Comparison of ENCODE assay signal across 9 cellular contexts in genomic region chr6:104789770-104790190, GRCh38.
DNase-seq lines count a peak whose midpoint lies in the region; ATAC-seq lines count a peak whose summit lies in the region.
"Had no signal": no experiment of that assay in that cellular context is flagged by ENCODE, and none has a peak within 500 bp of the region (broad histone marks: within the 10 kb centered on the region; RNA-seq: fewer than 3 reads in every experiment).

No MANE protein-coding gene starts in this region.

- peak; percentile 8 for DNase-seq in NCI-H2107 treated with DMSO at 0.1 percent for 48 hours (lab: John Stamatoyannopoulos, UW; ENCODE audit: unreplicated experiment)
- no peak for DNase-seq in NCI-H2107 (lab: John Stamatoyannopoulos, UW)
- no peak for DNase-seq in SK-N-MC (ENCODE audit: low read depth, low spot score)
- DNase-seq in stimulated activated effector memory CD8-positive, alpha-beta T cell treated with anti-CD3 and anti-CD28 coated beads, Interleukin-12 subunit alpha, Interleukin-12 subunit beta, amount 100 ng/mL, for 72 hours (ENCODE audit: low spot score in 2 of 2), result no peak
- DNase-seq in activated CD4-positive, CD25-positive, alpha-beta regulatory T cell treated with anti-CD3 and anti-CD28 coated beads, Interleukin-2, amount 50 U/mL, for 72 hours, result no peak

- peaks cover 22% of the 10 kb centered on the region for H3K4me1 Mint-ChIP-seq in stimulated activated effector memory CD8-positive, alpha-beta T cell treated with anti-CD3 and anti-CD28 coated beads, Interleukin-12 subunit alpha, Interleukin-12 subunit beta, amount 100 ng/mL, for 72 hours

- no peaks in the 10 kb centered on the region for H3K9me3 ChIP-seq in SK-N-MC (ENCODE audit: low read depth, low read length)
- H3K9me3 ChIP-seq: BLaER1 treated with 17β-estradiol and CSF1 and Interleukin-3, amounts not matched to agents 10 nM and 100 nM had no signal

- no peaks in the 10 kb centered on the region for H3K36me3 ChIP-seq in SK-N-MC (ENCODE audit: insufficient read depth, low read length)

- ATAC-seq in GM19463 (IDR thresholded peaks at IDR 0.05; ENCODE audit: unreplicated experiment) (peak; percentile 81), HG03457 (IDR thresholded peaks at IDR 0.05; ENCODE audit: unreplicated experiment) (peak; percentile 58), esophagus mucosa (peak; percentile 45)
- ATAC-seq in stimulated activated effector memory CD8-positive, alpha-beta T cell treated with anti-CD3 and anti-CD28 coated beads, Interleukin-12 subunit alpha, Interleukin-12 subunit beta, amount 100 ng/mL, for 72 hours, result peak; percentile 98

- H3K9ac ChIP-seq in SK-N-MC (ENCODE audit: insufficient read length), result no peak overlapping the region

- peak overlapping the region; percentile 49 for H3K4me3 Mint-ChIP-seq in stimulated activated effector memory CD8-positive, alpha-beta T cell treated with anti-CD3 and anti-CD28 coated beads, Interleukin-12 subunit alpha, Interleukin-12 subunit beta, amount 100 ng/mL, for 72 hours

- H3K9me3 Mint-ChIP-seq in stimulated activated effector memory CD8-positive, alpha-beta T cell treated with anti-CD3 and anti-CD28 coated beads, Interleukin-12 subunit alpha, Interleukin-12 subunit beta, amount 100 ng/mL, for 72 hours, result no peaks in the 10 kb centered on the region

- 0 out of 2 replicates have a peak overlapping the region, but pooled peaks have one; percentile 1 for H3K4me3 ChIP-seq in SK-N-MC
- H3K4me3 ChIP-seq: BLaER1 treated with 17β-estradiol and CSF1 and Interleukin-3, amounts not matched to agents 10 nM and 100 nM had no signal

- H3K27ac Mint-ChIP-seq in stimulated activated effector memory CD8-positive, alpha-beta T cell treated with anti-CD3 and anti-CD28 coated beads, Interleukin-12 subunit alpha, Interleukin-12 subunit beta, amount 100 ng/mL, for 72 hours, result peak overlapping the region; percentile 93

- H3K36me3 Mint-ChIP-seq in stimulated activated effector memory CD8-positive, alpha-beta T cell treated with anti-CD3 and anti-CD28 coated beads, Interleukin-12 subunit alpha, Interleukin-12 subunit beta, amount 100 ng/mL, for 72 hours, result peaks cover 35% of the 10 kb centered on the region

- H3K27ac ChIP-seq in SK-N-MC, result no peak overlapping the region

Comparison
In these comparisons a context has a peak if more than half of its experiments do, and no peak if none do; other contexts are left out.
1. ATAC-seq: peak in every context shown above with its lines; median percentile 98 in stimulated activated effector memory CD8-positive, alpha-beta T cell treated with anti-CD3 and anti-CD28 coated beads, Interleukin-12 subunit alpha, Interleukin-12 subunit beta, amount 100 ng/mL, for 72 hours; 81 in GM19463; 58 in HG03457; 45 in esophagus mucosa.